In the genomic region with DNA sequence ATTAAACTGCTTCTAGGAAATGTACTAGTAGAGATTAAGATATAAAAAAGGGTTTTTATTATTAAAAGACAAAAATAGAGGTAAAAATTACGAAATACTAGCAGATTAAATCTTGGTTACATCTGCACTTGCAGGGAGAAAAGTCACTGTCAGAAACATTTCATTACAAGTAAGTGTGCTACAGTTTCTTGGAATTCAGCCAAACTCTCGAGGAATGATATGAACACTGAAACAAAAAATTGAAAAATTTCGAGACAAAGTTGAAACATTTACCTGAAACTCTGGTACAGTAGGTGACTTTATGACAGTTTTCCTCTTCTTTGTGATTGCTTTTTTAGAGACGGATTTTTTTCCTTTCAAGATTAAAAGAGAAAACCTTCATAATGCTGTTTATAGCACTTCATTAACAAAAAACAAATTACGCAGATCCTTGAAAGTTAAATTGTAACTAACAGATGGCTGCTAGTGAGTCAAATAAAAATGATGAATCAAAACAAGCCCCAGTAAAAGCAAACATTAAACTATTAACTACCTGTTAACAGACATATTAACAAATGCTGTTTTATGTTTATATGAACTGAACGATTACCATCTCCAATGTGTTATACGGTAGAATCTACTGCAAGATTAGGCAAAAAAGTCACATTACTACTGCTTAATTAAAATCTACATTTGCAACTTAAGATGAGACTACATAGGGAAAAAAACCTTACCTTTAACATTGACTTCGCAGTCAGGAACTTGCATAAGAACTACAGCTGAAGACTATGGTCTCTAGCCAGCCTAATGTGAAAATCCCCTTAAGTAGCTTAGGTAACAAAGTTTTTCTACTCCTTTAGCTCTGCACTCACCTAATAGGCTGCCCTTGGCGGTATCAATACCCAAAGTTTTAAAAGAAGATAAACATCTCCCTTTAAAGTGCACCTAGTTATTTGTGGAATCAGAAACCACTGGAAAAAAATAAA, we compare ENCODE assay signal across 16 cellular contexts.
DNase-seq lines count a peak whose midpoint lies in the region; ATAC-seq and TF ChIP-seq lines count a peak whose summit lies in the region.
"Had no signal": no experiment of that assay in that cellular context is flagged by ENCODE, and none has a peak within 500 bp of the region (broad histone marks: within the 10 kb centered on the region; RNA-seq: fewer than 3 reads in every experiment).

No MANE protein-coding gene starts in this region.

- DNase-seq in cardiac muscle cell (ENCODE audit: low read depth in 1 of 2, low spot score in 1 of 2), result peak; percentile 24 to 27
- DNase-seq in left ventricle myocardium superior, result no peak
- DNase-seq in SK-MEL-5 (ENCODE audit: low read depth, low spot score), result peak; percentile 13
- DNase-seq in fibroblast of villous mesenchyme (ENCODE audit: low read depth), result peak; percentile 48
- no peak for DNase-seq in NCI-H2081 (lab: John Stamatoyannopoulos, UW)
- no peak for DNase-seq in Karpas-422
- no peak for DNase-seq in retina
- DNase-seq in stimulated activated CD4-positive, alpha-beta T cell treated with anti-CD3 and anti-CD28 coated beads, Interleukin-4, amount 100 ng/mL, for 1 hour, result no peak
- DNase-seq: activated CD4-positive, alpha-beta T cell treated with anti-CD3 and anti-CD28 coated beads, Interleukin-2, amount 10 ng/mL, durations not matched to agents 24 days and 14 days; activated T-cell treated with anti-CD3 and anti-CD28 coated beads, Interleukin-2, amount 50 U/mL, for 24 hours; amygdala; Caco-2; NCI-H345; T-helper 1 cell; testis had no signal

- TF ChIP-seq CTCF in cardiac muscle cell (IDR thresholded peaks at IDR 0.05; ENCODE audit: low read depth, low read length) (no peak), fibroblast of villous mesenchyme (IDR thresholded peaks at IDR 0.05; ENCODE audit: insufficient read depth, low read depth, low read length) (no peak)

- H3K9ac ChIP-seq in Karpas-422 (ENCODE audit: low read length), result no peak overlapping the region

- H3K27me3 ChIP-seq in cardiac muscle cell (no peaks in the 10 kb centered on the region), Karpas-422 (ENCODE audit: low read length) (no peaks in the 10 kb centered on the region)
- H3K27me3 ChIP-seq: testis had no signal

- no peak overlapping the region for H3K4me3 ChIP-seq in cardiac muscle cell
- H3K4me3 ChIP-seq in fibroblast of villous mesenchyme (ENCODE audit: low read depth, low read length), result no peak overlapping the region
- H3K4me3 ChIP-seq in Karpas-422 (ENCODE audit: low read length), result no peak overlapping the region
- H3K4me3 ChIP-seq: testis had no signal

- H4K20me1 ChIP-seq in Karpas-422 (ENCODE audit: insufficient read depth, low read depth, low read length), result no peaks in the 10 kb centered on the region

- intact Hi-C loops in left ventricle myocardium superior (cut with micrococcal nuclease), result no loop called here

- no peak overlapping the region for H3K27ac ChIP-seq in cardiac muscle cell
- H3K27ac ChIP-seq in Karpas-422 (ENCODE audit: low read length), result no peak overlapping the region
- H3K27ac ChIP-seq: testis had no signal

- H2AFZ ChIP-seq in Karpas-422 (ENCODE audit: low read length), result no peak overlapping the region

- H3K4me1 ChIP-seq in cardiac muscle cell (ENCODE audit: low read depth), result peaks cover 4% of the 10 kb centered on the region
- peaks cover 44% of the 10 kb centered on the region for H3K4me1 ChIP-seq in Karpas-422 (ENCODE audit: low read length)
- H3K4me1 ChIP-seq: Caco-2, testis had no signal

- no peaks in the 10 kb centered on the region for H3K9me3 ChIP-seq in cardiac muscle cell (ENCODE audit: low read depth)
- no peaks in the 10 kb centered on the region for H3K9me3 ChIP-seq in Karpas-422 (ENCODE audit: low read length)
- H3K9me3 ChIP-seq: Caco-2, testis had no signal

- H3K36me3 ChIP-seq in cardiac muscle cell, result no peaks in the 10 kb centered on the region
- H3K36me3 ChIP-seq in Karpas-422 (ENCODE audit: insufficient read depth, low read length), result no peaks in the 10 kb centered on the region

- H3K79me2 ChIP-seq in Karpas-422 (ENCODE audit: low read length), result peaks cover 66% of the 10 kb centered on the region

- H3K4me2 ChIP-seq in Karpas-422 (ENCODE audit: low read depth, low read length, poor library complexity, severe bottlenecking), result no peak overlapping the region

- no peak for ATAC-seq in left ventricle myocardium superior
- ATAC-seq: Panc1 had no signal

- in situ Hi-C loops in SK-MEL-5 (cut with HindIII; ENCODE audit: low pct_unique_long_range_greater_than_20kb, low sequenced_read_pairs), result no loop called here

- H3K9me2 ChIP-seq in Karpas-422 (replicated peaks; ENCODE audit: insufficient read depth, low read length), result no peaks in the 10 kb centered on the region

Comparison
In these comparisons a context has a peak if more than half of its experiments do, and no peak if none do; other contexts are left out.
1. DNase-seq: peak in cardiac muscle cell (2 of 2), SK-MEL-5 (single experiment) and fibroblast of villous mesenchyme (single experiment); none in left ventricle myocardium superior (single experiment), NCI-H2081 (0 of 2), Karpas-422 (single experiment), retina (single experiment) and stimulated activated CD4-positive, alpha-beta T cell treated with anti-CD3 and anti-CD28 coated beads, Interleukin-4, amount 100 ng/mL, for 1 hour (single experiment).